ENCODE assay signal across 8 cellular contexts in the genomic region with DNA sequence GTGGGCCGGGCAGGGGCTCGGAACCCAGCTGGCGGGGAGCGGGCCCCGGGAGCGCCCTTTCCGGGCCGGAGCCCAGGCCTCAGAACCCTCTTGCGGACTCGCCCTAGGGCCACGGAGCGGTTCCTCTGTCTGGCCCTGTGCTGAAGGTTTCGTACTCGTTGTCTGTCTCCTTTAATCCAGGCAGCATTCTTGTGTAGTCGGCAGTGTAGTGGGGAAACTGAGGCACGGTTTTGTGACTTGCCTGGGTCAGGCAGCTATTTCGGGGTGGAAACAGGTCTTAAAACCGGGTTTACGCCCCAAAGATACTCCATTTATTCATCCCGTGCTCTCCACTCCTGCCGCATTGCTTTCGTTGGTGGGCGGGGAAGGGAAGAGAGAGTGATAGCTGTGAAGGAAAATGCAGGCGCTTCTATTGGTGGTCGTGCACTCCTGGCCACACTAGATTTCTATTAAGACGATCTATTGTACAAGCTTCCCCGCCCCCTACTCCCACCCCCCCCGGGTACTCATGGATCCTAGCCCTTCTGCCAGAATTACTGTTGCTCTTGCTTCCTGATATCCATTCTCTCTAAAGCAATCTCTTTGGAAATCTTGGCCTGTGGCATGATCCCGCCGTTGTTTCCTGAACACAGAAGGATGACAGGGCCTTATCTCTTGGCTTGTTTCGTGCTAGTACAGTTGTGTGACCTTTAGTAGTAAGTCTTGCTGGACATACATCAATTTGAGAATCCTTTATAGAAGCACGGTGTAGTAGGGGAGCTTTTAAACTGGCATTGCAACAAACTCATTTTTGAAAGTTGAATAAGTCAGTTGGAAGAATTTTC. TPM values are rescaled to one million over a fixed set of nuclear protein-coding genes. Genes with fewer than 3 reads are reported as not detected.
DNase-seq lines count a peak whose midpoint lies in the region; ATAC-seq and TF ChIP-seq lines count a peak whose summit lies in the region.

No MANE protein-coding gene starts in this region.

- ATAC-seq in Right ventricle myocardium superior (ENCODE audit: poor library complexity): peak; percentile 11
- no peak for ATAC-seq in Right ventricle myocardium inferior

- H3K4me3 ChIP-seq in HUES48 (ENCODE audit: low read depth, low read length) (peak overlapping the region; percentile 82), SJCRH30 (peak overlapping the region; percentile 83), tibial artery (peak overlapping the region; percentile 84 to 85)

- H3K36me3 ChIP-seq in HUES48 (ENCODE audit: control insufficient read depth, insufficient read depth, low read length) (no peaks in the 10 kb centered on the region; the same call in 1 of the 2 replicates), SJCRH30 (no peaks in the 10 kb centered on the region; the same call in 1 of the 2 replicates), tibial artery (no peaks in the 10 kb centered on the region)

- intact Hi-C loops in Right ventricle myocardium superior (cut with DNase I): no loop called here
- intact Hi-C loops in Right ventricle myocardium inferior (cut with DNase I): loop anchor here (5.0 kb wide), 2 partner anchors 51 to 119 kb away; a partner anchor contains a TSS
- intact Hi-C loops in tibial artery (cut with DNase I; ENCODE audit: low total_unique reads): loop anchor here (5.0 kb wide), 1 partner anchor 71 kb away; a partner anchor contains a TSS

- TF ChIP-seq CTCF in tibial artery (IDR thresholded peaks at IDR 0.05): no peak

- H3K27me3 ChIP-seq in HUES48 (ENCODE audit: control insufficient read depth, insufficient read depth, low read length) (no peaks in the 10 kb centered on the region), SJCRH30 (no peaks in the 10 kb centered on the region), tibial artery (no peaks in the 10 kb centered on the region)

- no peak for DNase-seq in Right ventricle myocardium superior
- no peak for DNase-seq in Right ventricle myocardium inferior (ENCODE audit: missing footprints)
- peak; percentile 57 to 70 for DNase-seq in SJCRH30
- DNase-seq in dermis blood vessel endothelial cell: peak; percentile 58
- DNase-seq in lung microvascular endothelial cell (ENCODE audit: low read depth in 2 of 2): peak; percentile 55
- DNase-seq in tibial artery: no peak
- no peak for DNase-seq in NOMO-1 treated with dmso at 0.1 percent for 144 hours (lab: John Stamatoyannopoulos, UW; ENCODE audit: unreplicated experiment)

- H3K27ac ChIP-seq in HUES48 (ENCODE audit: low read depth, low read length) (peak overlapping the region; percentile 96), SJCRH30 (peak overlapping the region; percentile 66), tibial artery (peak overlapping the region; percentile 89 to 95)

- H3K9ac ChIP-seq in HUES48 (ENCODE audit: low read depth, low read length): peak overlapping the region; percentile 65

- H3K9me3 ChIP-seq in HUES48 (ENCODE audit: control insufficient read depth, insufficient read depth, low read length) (no peaks in the 10 kb centered on the region), SJCRH30 (replicated peaks) (no peaks in the 10 kb centered on the region), tibial artery (no peaks in the 10 kb centered on the region)

- peaks cover 14% of the 10 kb centered on the region for H3K4me1 ChIP-seq in HUES48 (ENCODE audit: control insufficient read depth, insufficient read depth, low read length)
- H3K4me1 ChIP-seq in SJCRH30: no peaks in the 10 kb centered on the region; the same call in 1 of the 2 replicates
- peaks cover 0 to 57% (median 22%) of the 10 kb centered on the region in 4 donors for H3K4me1 ChIP-seq in tibial artery

RNA-seq across cellular contexts. Expression of a gene that starts 0.8 kb away (rescaled TPM):
- 35.5 TPM for total RNA-seq in Right ventricle myocardium superior
- total RNA-seq in Right ventricle myocardium inferior: 36.8 TPM
- 53.9 and 55.4 TPM in 2 replicates for total RNA-seq in SJCRH30 (2014; rRNA removed; shearing (Covaris generic))
- 27.9 and 55.2 TPM in 2 replicates for total RNA-seq in dermis blood vessel endothelial cell
- total RNA-seq in lung microvascular endothelial cell: 21.8 and 29.8 TPM in 2 replicates

RNA-seq across cellular contexts. Expression of a gene that starts 27.9 kb away (rescaled TPM):
- total RNA-seq in Right ventricle myocardium superior: not detected
- total RNA-seq in Right ventricle myocardium inferior: not detected
- not detected in 2 replicates for total RNA-seq in SJCRH30 (2014; rRNA removed; shearing (Covaris generic))
- 0.05 TPM in 1 of 2 replicates, not detected in the other for total RNA-seq in dermis blood vessel endothelial cell
- total RNA-seq in lung microvascular endothelial cell: under 0.01 and 0.20 TPM in 2 replicates

RNA-seq across cellular contexts. Expression of a gene that starts 49.7 kb away (rescaled TPM):
- total RNA-seq in Right ventricle myocardium superior (43.1 TPM), Right ventricle myocardium inferior (41.5 TPM), dermis blood vessel endothelial cell (15.5 and 24.3 TPM in 2 replicates), lung microvascular endothelial cell (13.3 and 14.6 TPM in 2 replicates)
- total RNA-seq in SJCRH30 (2014; rRNA removed; shearing (Covaris generic)): 18.2 and 20.1 TPM in 2 replicates

Comparison
In these comparisons a context has a peak if more than half of its experiments do, and no peak if none do; other contexts are left out.
1. DNase-seq: peak in SJCRH30 (2 of 2), dermis blood vessel endothelial cell (single experiment) and lung microvascular endothelial cell (2 of 2); none in Right ventricle myocardium superior (single experiment), Right ventricle myocardium inferior (single experiment), tibial artery (0 of 2) and NOMO-1 treated with dmso at 0.1 percent for 144 hours (single experiment).
2. Peak in every context shown above with its lines, with median percentiles within 50 percentile points of each other: H3K27ac ChIP-seq and H3K4me3 ChIP-seq.